ENCODE assay signal across 15 cellular contexts in genomic region chr10:94122247-94122646, GRCh38.
"Had no signal": no experiment of that assay in that cellular context is flagged by ENCODE, and none has a peak within 500 bp of the region (broad histone marks: within the 10 kb centered on the region; RNA-seq: fewer than 3 reads in every experiment).

No MANE protein-coding gene starts in this region.

- H3K9me3 ChIP-seq: heart right ventricle, left lung, ovary, thoracic aorta had no signal

- H3K27me3 ChIP-seq: brain microvascular endothelial cell, heart right ventricle, left lung, ovary had no signal

- H3K27me3 Mint-ChIP-seq: activated naive CD4-positive, alpha-beta T cell treated with anti-CD3 and anti-CD28 coated beads, Interleukin-2, amount 50 U/mL, for 24 hours had no signal

- H3K9me3 Mint-ChIP-seq: activated naive CD4-positive, alpha-beta T cell treated with anti-CD3 and anti-CD28 coated beads, Interleukin-2, amount 50 U/mL, for 24 hours had no signal

- H3K27ac ChIP-seq: left lung, ovary had no signal

- H3K4me1 Mint-ChIP-seq: activated naive CD4-positive, alpha-beta T cell treated with anti-CD3 and anti-CD28 coated beads, Interleukin-2, amount 50 U/mL, for 24 hours; stimulated activated naive CD8-positive, alpha-beta T cell treated with anti-CD3 and anti-CD28 coated beads, Interleukin-15, amount 100 ng/mL, for 72 hours had no signal

- H3K4me3 Mint-ChIP-seq: activated naive CD4-positive, alpha-beta T cell treated with anti-CD3 and anti-CD28 coated beads, Interleukin-2, amount 50 U/mL, for 24 hours; stimulated activated naive CD8-positive, alpha-beta T cell treated with anti-CD3 and anti-CD28 coated beads, Interleukin-15, amount 100 ng/mL, for 72 hours had no signal

- H3K4me1 ChIP-seq: left lung had no signal

- H3K27ac Mint-ChIP-seq: activated naive CD4-positive, alpha-beta T cell treated with anti-CD3 and anti-CD28 coated beads, Interleukin-2, amount 50 U/mL, for 24 hours; stimulated activated naive CD8-positive, alpha-beta T cell treated with anti-CD3 and anti-CD28 coated beads, Interleukin-15, amount 100 ng/mL, for 72 hours had no signal

- H3K36me3 Mint-ChIP-seq: activated naive CD4-positive, alpha-beta T cell treated with anti-CD3 and anti-CD28 coated beads, Interleukin-2, amount 50 U/mL, for 24 hours had no signal

- H3K4me3 ChIP-seq: heart right ventricle, left lung, ovary had no signal

- ATAC-seq: activated CD4-positive, CD25-positive, alpha-beta regulatory T cell treated with anti-CD3 and anti-CD28 coated beads, Interleukin-2, amount 50 U/mL, for 24 hours; left lung; stimulated activated naive CD8-positive, alpha-beta T cell treated with anti-CD3 and anti-CD28 coated beads, Interleukin-15, amount 100 ng/mL, for 72 hours had no signal

- H3K36me3 ChIP-seq: brain microvascular endothelial cell, heart right ventricle, left lung, ovary, thoracic aorta had no signal

- DNase-seq: activated T-cell treated with anti-CD3 and anti-CD28 coated beads, Interleukin-2, amount 50 U/mL, for 1 hour; brain microvascular endothelial cell; dermis blood vessel endothelial cell; foreskin melanocyte; heart right ventricle; islet precursor cell; left lung; ovary; stimulated activated CD4-positive, alpha-beta T cell treated with anti-CD3 and anti-CD28 coated beads, Interleukin-4, amount 100 ng/mL, for 4 hours; stimulated activated naive CD8-positive, alpha-beta T cell treated with anti-CD3 and anti-CD28 coated beads, Interleukin-15, amount 100 ng/mL, for 72 hours; T-helper 2 cell had no signal

- FAIRE-seq: urothelium cell line had no signal
